9 cellular contexts compared by ENCODE assay signal in genomic region chr6:27547157-27548075, GRCh38.
DNase-seq lines count a peak whose midpoint lies in the region; ATAC-seq and TF ChIP-seq lines count a peak whose summit lies in the region.
"Had no signal": no experiment of that assay in that cellular context is flagged by ENCODE, and none has a peak within 500 bp of the region (broad histone marks: within the 10 kb centered on the region; RNA-seq: fewer than 3 reads in every experiment).

No MANE protein-coding gene starts in this region.

- TF ChIP-seq RAD21 in SK-N-SH (IDR thresholded peaks at IDR 0.05; ENCODE audit: low read length): no peak

- CTCF ChIA-PET in SK-N-SH (lab: Yijun Ruan, JAX): no interaction called here

- POLR2A ChIA-PET in SK-N-SH (lab: Yijun Ruan, JAX): no interaction called here

- no peaks in the 10 kb centered on the region for H3K9me2 ChIP-seq in SK-N-SH

- TF ChIP-seq CTCF in SK-N-SH (IDR thresholded peaks at IDR 0.05) (no peak), fibroblast of villous mesenchyme (IDR thresholded peaks at IDR 0.05; ENCODE audit: insufficient read depth, low read depth, low read length) (no peak), lower leg skin (IDR thresholded peaks at IDR 0.05) (no peak)

- peak overlapping the region; percentile 51; the same call in 1 of the 2 replicates for H3K4me2 ChIP-seq in SK-N-SH

- H2AFZ ChIP-seq in SK-N-SH (ENCODE audit: low read depth): no peak overlapping the region

- no peak for TF ChIP-seq EP300 in SK-N-SH (IDR thresholded peaks at IDR 0.05; ENCODE audit: borderline replicate concordance in 1 of 2, low read depth in 1 of 2, low read length in 1 of 2)

- 5% methylated on average over 23 of the region's 23 CpGs for WGBS in SK-N-SH (ENCODE audit: low lambda C conversion rate)
- WGBS in lower leg skin, 2 donors: 21 to 24% methylated on average over 23 of the region's 23 CpGs

- peak; percentile 62 for DNase-seq in DMS 273 treated with DMSO at 0.1 percent for 48 hours (lab: John Stamatoyannopoulos, UW)
- peak; percentile 90 for DNase-seq in HT-29 (ENCODE audit: low spot score)
- peak; percentile 20 for DNase-seq in SK-N-SH
- peak; percentile 60 for DNase-seq in fibroblast of villous mesenchyme (ENCODE audit: low read depth)
- no peak for DNase-seq in lower leg skin (ENCODE audit: low spot score in 2 of 2)

- no peak for ATAC-seq in HG03460 (IDR thresholded peaks at IDR 0.05; ENCODE audit: unreplicated experiment)
- ATAC-seq in HG02970 (IDR thresholded peaks at IDR 0.05; ENCODE audit: low FRiP score, unreplicated experiment): no peak
- no peak for ATAC-seq in GM18511 (IDR thresholded peaks at IDR 0.05; ENCODE audit: unreplicated experiment)

- TF ChIP-seq POLR2A in lower leg skin (IDR thresholded peaks at IDR 0.05): no peak

- H4K20me1 ChIP-seq in SK-N-SH (ENCODE audit: insufficient read depth): no peaks in the 10 kb centered on the region

- H3K27ac ChIP-seq in SK-N-SH (ENCODE audit: low read depth in 2 of 2, low read length in 1 of 2): no peak overlapping the region
- H3K27ac ChIP-seq: skin epidermis had no signal

- no peaks in the 10 kb centered on the region for H3K9me3 ChIP-seq in SK-N-SH

- no peak overlapping the region for H3K9ac ChIP-seq in SK-N-SH

- H3K4me1 ChIP-seq in SK-N-SH (ENCODE audit: control insufficient read depth in 1 of 2, insufficient read depth in 2 of 2, low read depth in 1 of 2, low read length in 1 of 2): no peaks in the 10 kb centered on the region; a peak in 1 of 4 replicates

- H3K4me3 ChIP-seq in SK-N-SH (ENCODE audit: low read depth in 2 of 2, low read length in 1 of 2): peak overlapping the region; percentile 35 to 45; a peak in 3 of 4 replicates
- peak overlapping the region; percentile 41 for H3K4me3 ChIP-seq in fibroblast of villous mesenchyme (ENCODE audit: low read depth, low read length)
- H3K4me3 ChIP-seq in lower leg skin (ENCODE audit: low read depth, poor library complexity, severe bottlenecking): no peak overlapping the region
- H3K4me3 ChIP-seq: skin epidermis had no signal

- peaks cover 57% of the 10 kb centered on the region; the same call in 1 of the 2 replicates for H3K27me3 ChIP-seq in SK-N-SH (ENCODE audit: insufficient read depth)

- H3K79me2 ChIP-seq in SK-N-SH (ENCODE audit: insufficient read depth): no peaks in the 10 kb centered on the region

- intact Hi-C loops in lower leg skin (cut with DNase I; ENCODE audit: low total_unique reads): no loop called here

- no peaks in the 10 kb centered on the region for H3F3A ChIP-seq in SK-N-SH (replicated peaks; ENCODE audit: insufficient read depth)

- no peaks in the 10 kb centered on the region for H3K36me3 ChIP-seq in SK-N-SH (replicated peaks in 1 of 2; ENCODE audit: control insufficient read depth in 1 of 2, insufficient read depth in 2 of 2, low read length in 1 of 2)

TF ChIP-seq in SK-N-SH, 30 proteins besides CTCF, POLR2A, EP300 and RAD21:
- peak; percentile 49; the same call in 1 of the 2 replicates for TF ChIP-seq FOSL2 (IDR thresholded peaks at IDR 0.05; ENCODE audit: borderline replicate concordance, low read depth)
- no peak for TF ChIP-seq FOXJ3 (CRISPR knock-in tag; IDR thresholded peaks at IDR 0.05)
- TF ChIP-seq REST (IDR thresholded peaks at IDR 0.05; ENCODE audit: low read depth, low read length): 0 out of 2 replicates have a peak, but pooled peaks have one; percentile 30
- no peak for TF ChIP-seq GATA2 (CRISPR knock-in tag; IDR thresholded peaks at IDR 0.05)
- TF ChIP-seq TEAD4 (IDR thresholded peaks at IDR 0.05; ENCODE audit: borderline replicate concordance, insufficient read depth): peak; percentile 41; the same call in 1 of the 2 replicates
- no peak for TF ChIP-seq YY1 (IDR thresholded peaks at IDR 0.05; ENCODE audit: low read depth)
- no peak for TF ChIP-seq MEF2A (IDR thresholded peaks at IDR 0.05; ENCODE audit: borderline replicate concordance, low read depth)

Comparison
In these comparisons a context has a peak if more than half of its experiments do, and no peak if none do; other contexts are left out.
1. DNase-seq: peak in DMS 273 treated with DMSO at 0.1 percent for 48 hours (single experiment), HT-29 (single experiment), SK-N-SH (single experiment) and fibroblast of villous mesenchyme (single experiment); none in lower leg skin (0 of 2).